In the genomic region with DNA sequence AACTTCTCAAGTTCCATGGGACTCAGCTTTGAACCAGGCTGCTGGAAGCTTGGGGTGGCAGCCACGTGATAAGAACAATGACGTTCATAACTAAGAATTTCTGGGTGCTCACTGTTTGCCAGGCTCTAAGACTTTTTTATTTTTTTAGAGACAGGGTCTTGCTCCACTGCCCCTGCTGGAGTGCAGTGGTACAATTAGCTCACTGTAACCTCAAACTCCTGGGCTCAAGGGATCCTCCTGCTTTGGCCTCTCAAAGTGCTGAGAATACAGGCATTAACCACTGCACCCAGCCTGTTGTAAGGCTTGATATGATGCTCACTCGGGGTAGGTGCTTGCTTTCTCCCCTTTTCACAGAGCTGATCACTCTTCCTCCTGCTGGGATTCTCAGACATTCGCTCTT, we compare ENCODE assay signal across 19 cellular contexts. TPM values are rescaled to one million over a fixed set of nuclear protein-coding genes. Genes with fewer than 3 reads are reported as not detected.
"Had no signal": no experiment of that assay in that cellular context is flagged by ENCODE, and none has a peak within 500 bp of the region (broad histone marks: within the 10 kb centered on the region; RNA-seq: fewer than 3 reads in every experiment).

No MANE protein-coding gene starts in this region.

- ATAC-seq: activated CD4-positive, CD25-positive, alpha-beta regulatory T cell treated with anti-CD3 and anti-CD28 coated beads, Interleukin-2, amount 50 U/mL, for 24 hours; left ventricle myocardium superior had no signal

- H3K9me3 Mint-ChIP-seq: activated CD4-positive, alpha-beta T cell treated with anti-CD3 and anti-CD28 coated beads, Interleukin-2, amount 10 ng/mL, durations not matched to agents 7 days and 5 days; activated naive CD4-positive, alpha-beta T cell treated with anti-CD3 and anti-CD28 coated beads, Interleukin-2, amount 50 U/mL, for 24 hours; memory B cell; naive B cell; neural progenitor cell had no signal

- DNase-seq: activated CD4-positive, alpha-beta T cell treated with anti-CD3 and anti-CD28 coated beads, Interleukin-2, amount 10 ng/mL, durations not matched to agents 7 days and 5 days; activated CD8-positive, alpha-beta memory T cell treated with anti-CD3 and anti-CD28 coated beads, Interleukin-2, amount 50 U/mL, for 48 hours; activated effector memory CD4-positive, alpha-beta T cell treated with anti-CD3 and anti-CD28 coated beads, Interleukin-2, amount 50 U/mL, for 16 hours; activated T-cell treated with anti-CD3 and anti-CD28 coated beads, Interleukin-2, amount 50 U/mL, for 48 hours; effector CD4-positive, alpha-beta T cell; immature natural killer cell; left ventricle myocardium superior; naive B cell; stimulated activated CD4-positive, alpha-beta T cell treated with anti-CD3 and anti-CD28 coated beads, Interleukin-12 subunit alpha, Interleukin-12 subunit beta, amount 100 ng/mL, for 4 hours; stimulated activated CD4-positive, alpha-beta T cell treated with anti-CD3 and anti-CD28 coated beads, Interleukin-1b, Interleukin-23, amount 100 ng/mL, for 48 hours; stimulated activated CD8-positive, alpha-beta memory T cell treated with anti-CD3 and anti-CD28 coated beads, Interleukin-4, amount 100 ng/mL, for 48 hours; stimulated activated naive CD4-positive, alpha-beta T cell; thyroid gland had no signal

- H3K4me1 Mint-ChIP-seq: activated naive CD4-positive, alpha-beta T cell treated with anti-CD3 and anti-CD28 coated beads, Interleukin-2, amount 50 U/mL, for 24 hours; immature natural killer cell; naive B cell; neural progenitor cell had no signal

- H3K36me3 Mint-ChIP-seq: activated naive CD4-positive, alpha-beta T cell treated with anti-CD3 and anti-CD28 coated beads, Interleukin-2, amount 50 U/mL, for 24 hours; immature natural killer cell; memory B cell; naive B cell; neural progenitor cell had no signal

- H3K4me3 Mint-ChIP-seq: activated CD4-positive, alpha-beta T cell treated with anti-CD3 and anti-CD28 coated beads, Interleukin-2, amount 10 ng/mL, durations not matched to agents 7 days and 5 days; activated naive CD4-positive, alpha-beta T cell treated with anti-CD3 and anti-CD28 coated beads, Interleukin-2, amount 50 U/mL, for 24 hours; immature natural killer cell; memory B cell; naive B cell; neural progenitor cell had no signal

- H3K27ac Mint-ChIP-seq: activated CD4-positive, alpha-beta T cell treated with anti-CD3 and anti-CD28 coated beads, Interleukin-2, amount 10 ng/mL, durations not matched to agents 7 days and 5 days; activated naive CD4-positive, alpha-beta T cell treated with anti-CD3 and anti-CD28 coated beads, Interleukin-2, amount 50 U/mL, for 24 hours; immature natural killer cell; memory B cell; naive B cell; neural progenitor cell; progenitor cell of endocrine pancreas had no signal

RNA-seq across cellular contexts. Expression of a gene that starts 38.7 kb away (rescaled TPM):
- total RNA-seq: activated CD4-positive, alpha-beta T cell treated with anti-CD3 and anti-CD28 coated beads, Interleukin-2, amount 10 ng/mL, durations not matched to agents 7 days and 5 days; endothelial cell of umbilical vein had no signal
